In genomic region chr2:37558622-37559021, GRCh38 we compare ENCODE assay signal across 12 cellular contexts.
DNase-seq lines count a peak whose midpoint lies in the region; ATAC-seq lines count a peak whose summit lies in the region.
"Had no signal": no experiment of that assay in that cellular context is flagged by ENCODE, and none has a peak within 500 bp of the region (broad histone marks: within the 10 kb centered on the region; RNA-seq: fewer than 3 reads in every experiment).

No MANE protein-coding gene starts in this region.

- peak; percentile 45 for DNase-seq in activated CD4-positive, alpha-beta T cell treated with anti-CD3 and anti-CD28 coated beads, Interleukin-2, amount 10 ng/mL, durations not matched to agents 24 days and 14 days
- DNase-seq in activated CD4-positive, alpha-beta T cell treated with anti-CD3 and anti-CD28 coated beads, Interleukin-2, amount 50 U/mL, for 4 hours = no peak
- DNase-seq in OCI-M2 (lab: John Stamatoyannopoulos, UW; ENCODE audit: unreplicated experiment) = peak; percentile 12
- DNase-seq in stimulated activated effector memory CD8-positive, alpha-beta T cell treated with anti-CD3 and anti-CD28 coated beads, Interleukin-12 subunit alpha, Interleukin-12 subunit beta, amount 100 ng/mL, for 72 hours (ENCODE audit: low spot score in 2 of 2) = no peak
- DNase-seq in AG08396 (ENCODE audit: low spot score) = no peak
- DNase-seq in NCI-H2227 (lab: John Stamatoyannopoulos, UW; ENCODE audit: unreplicated experiment) = no peak
- DNase-seq: activated naive CD8-positive, alpha-beta T cell treated with anti-CD3 and anti-CD28 coated beads for 36 hours; H7 had no signal

- H3K27me3 Mint-ChIP-seq in activated CD4-positive, alpha-beta T cell treated with anti-CD3 and anti-CD28 coated beads, Interleukin-2, amount 10 ng/mL, durations not matched to agents 24 days and 14 days = no peaks in the 10 kb centered on the region
- no peaks in the 10 kb centered on the region for H3K27me3 Mint-ChIP-seq in activated T-helper 17 cell treated with anti-CD3 and anti-CD28 coated beads, Interleukin-2, amount 50 U/mL, for 72 hours
- H3K27me3 Mint-ChIP-seq: activated naive CD8-positive, alpha-beta T cell treated with anti-CD3 and anti-CD28 coated beads for 36 hours; progenitor cell of endocrine pancreas had no signal

- no peaks in the 10 kb centered on the region for H3K36me3 Mint-ChIP-seq in activated CD4-positive, alpha-beta T cell treated with anti-CD3 and anti-CD28 coated beads, Interleukin-2, amount 10 ng/mL, durations not matched to agents 24 days and 14 days (ENCODE audit: low read depth)
- H3K36me3 Mint-ChIP-seq in stimulated activated effector memory CD8-positive, alpha-beta T cell treated with anti-CD3 and anti-CD28 coated beads, Interleukin-12 subunit alpha, Interleukin-12 subunit beta, amount 100 ng/mL, for 72 hours = no peaks in the 10 kb centered on the region
- no peaks in the 10 kb centered on the region for H3K36me3 Mint-ChIP-seq in activated T-helper 17 cell treated with anti-CD3 and anti-CD28 coated beads, Interleukin-2, amount 50 U/mL, for 72 hours (ENCODE audit: low read depth)
- H3K36me3 Mint-ChIP-seq: activated naive CD8-positive, alpha-beta T cell treated with anti-CD3 and anti-CD28 coated beads for 36 hours had no signal

- intact Hi-C loops in activated CD4-positive, alpha-beta T cell treated with anti-CD3 and anti-CD28 coated beads, Interleukin-2, amount 10 ng/mL, durations not matched to agents 24 days and 14 days (cut with micrococcal nuclease) = no loop called here

- H3K9me3 Mint-ChIP-seq in activated CD4-positive, alpha-beta T cell treated with anti-CD3 and anti-CD28 coated beads, Interleukin-2, amount 10 ng/mL, durations not matched to agents 24 days and 14 days = no peaks in the 10 kb centered on the region
- H3K9me3 Mint-ChIP-seq in stimulated activated effector memory CD8-positive, alpha-beta T cell treated with anti-CD3 and anti-CD28 coated beads, Interleukin-12 subunit alpha, Interleukin-12 subunit beta, amount 100 ng/mL, for 72 hours = no peaks in the 10 kb centered on the region
- no peaks in the 10 kb centered on the region for H3K9me3 Mint-ChIP-seq in activated T-helper 17 cell treated with anti-CD3 and anti-CD28 coated beads, Interleukin-2, amount 50 U/mL, for 72 hours

- peak; percentile 72 for ATAC-seq in HG02884 (IDR thresholded peaks at IDR 0.05; ENCODE audit: unreplicated experiment)
- ATAC-seq in stimulated activated effector memory CD8-positive, alpha-beta T cell treated with anti-CD3 and anti-CD28 coated beads, Interleukin-12 subunit alpha, Interleukin-12 subunit beta, amount 100 ng/mL, for 72 hours = no peak
- no peak for ATAC-seq in activated T-helper 17 cell treated with anti-CD3 and anti-CD28 coated beads, Interleukin-2, amount 50 U/mL, for 72 hours (replicated peaks)
- ATAC-seq: Panc1 had no signal

- no peaks in the 10 kb centered on the region for H3K4me1 Mint-ChIP-seq in activated CD4-positive, alpha-beta T cell treated with anti-CD3 and anti-CD28 coated beads, Interleukin-2, amount 10 ng/mL, durations not matched to agents 24 days and 14 days
- H3K4me1 Mint-ChIP-seq in stimulated activated effector memory CD8-positive, alpha-beta T cell treated with anti-CD3 and anti-CD28 coated beads, Interleukin-12 subunit alpha, Interleukin-12 subunit beta, amount 100 ng/mL, for 72 hours = peaks cover 14% of the 10 kb centered on the region
- H3K4me1 Mint-ChIP-seq in activated T-helper 17 cell treated with anti-CD3 and anti-CD28 coated beads, Interleukin-2, amount 50 U/mL, for 72 hours = peaks cover 11% of the 10 kb centered on the region

- no peak overlapping the region for H3K27ac Mint-ChIP-seq in activated CD4-positive, alpha-beta T cell treated with anti-CD3 and anti-CD28 coated beads, Interleukin-2, amount 10 ng/mL, durations not matched to agents 24 days and 14 days
- peak overlapping the region; percentile 21 for H3K27ac Mint-ChIP-seq in stimulated activated effector memory CD8-positive, alpha-beta T cell treated with anti-CD3 and anti-CD28 coated beads, Interleukin-12 subunit alpha, Interleukin-12 subunit beta, amount 100 ng/mL, for 72 hours
- H3K27ac Mint-ChIP-seq in activated T-helper 17 cell treated with anti-CD3 and anti-CD28 coated beads, Interleukin-2, amount 50 U/mL, for 72 hours = no peak overlapping the region
- H3K27ac Mint-ChIP-seq: activated naive CD8-positive, alpha-beta T cell treated with anti-CD3 and anti-CD28 coated beads for 36 hours; progenitor cell of endocrine pancreas had no signal

- H3K4me3 Mint-ChIP-seq in activated CD4-positive, alpha-beta T cell treated with anti-CD3 and anti-CD28 coated beads, Interleukin-2, amount 10 ng/mL, durations not matched to agents 24 days and 14 days = no peak overlapping the region
- H3K4me3 Mint-ChIP-seq in stimulated activated effector memory CD8-positive, alpha-beta T cell treated with anti-CD3 and anti-CD28 coated beads, Interleukin-12 subunit alpha, Interleukin-12 subunit beta, amount 100 ng/mL, for 72 hours = no peak overlapping the region
- no peak overlapping the region for H3K4me3 Mint-ChIP-seq in activated T-helper 17 cell treated with anti-CD3 and anti-CD28 coated beads, Interleukin-2, amount 50 U/mL, for 72 hours
- H3K4me3 Mint-ChIP-seq: activated naive CD8-positive, alpha-beta T cell treated with anti-CD3 and anti-CD28 coated beads for 36 hours had no signal

Comparison
In these comparisons a context has a peak if more than half of its experiments do, and no peak if none do; other contexts are left out.
1. DNase-seq: peak in activated CD4-positive, alpha-beta T cell treated with anti-CD3 and anti-CD28 coated beads, Interleukin-2, amount 10 ng/mL, durations not matched to agents 24 days and 14 days (single experiment) and OCI-M2 (single experiment); none in activated CD4-positive, alpha-beta T cell treated with anti-CD3 and anti-CD28 coated beads, Interleukin-2, amount 50 U/mL, for 4 hours (0 of 2), stimulated activated effector memory CD8-positive, alpha-beta T cell treated with anti-CD3 and anti-CD28 coated beads, Interleukin-12 subunit alpha, Interleukin-12 subunit beta, amount 100 ng/mL, for 72 hours (0 of 2), AG08396 (single experiment) and NCI-H2227 (single experiment).